In genomic region chr4:23930750-23931488, GRCh38 we compare ENCODE assay signal across 12 cellular contexts. TPM values are rescaled to one million over a fixed set of nuclear protein-coding genes. Genes with fewer than 3 reads are reported as not detected.
A peak's percentile ranks its signal among the peaks of the same experiment; 100 is the strongest.
DNase-seq lines count a peak whose midpoint lies in the region; ATAC-seq, FAIRE-seq and TF ChIP-seq lines count a peak whose summit lies in the region.
"Had no signal": no experiment of that assay in that cellular context is flagged by ENCODE, and none has a peak within 500 bp of the region (broad histone marks: within the 10 kb centered on the region; RNA-seq: fewer than 3 reads in every experiment).

No MANE protein-coding gene starts in this region.

- H3K27me3 ChIP-seq in left ventricle myocardium inferior (ENCODE audit: low read depth) (no peaks in the 10 kb centered on the region), pancreas (no peaks in the 10 kb centered on the region)

- H3K4me1 ChIP-seq in left ventricle myocardium inferior, result peaks cover 52% of the 10 kb centered on the region
- no peaks in the 10 kb centered on the region for H3K4me1 ChIP-seq in pancreas

- ATAC-seq in pancreas, result peak; percentile 79 to 87 (median 84)
- no peak for ATAC-seq in HG02610 (IDR thresholded peaks at IDR 0.05; ENCODE audit: unreplicated experiment)
- ATAC-seq: GM12878 had no signal

- DNase-seq in C1 segment of cervical spinal cord (lab: John Stamatoyannopoulos, UW) (peak in 13 of 14 donors; percentile 9 to 76 (median 47)), astrocyte of the hippocampus (ENCODE audit: low read depth, low spot score) (peak; percentile 66), left ventricle myocardium inferior (peak; percentile 86), pancreas (peak; percentile 15 to 63 (median 52)), epidermal melanocyte (ENCODE audit: insufficient read length, low spot score) (no peak), HFFc6 (no peak)
- DNase-seq in activated CD4-positive, alpha-beta T cell treated with anti-CD3 and anti-CD28 coated beads for 1 hour, result no peak
- DNase-seq: activated naive CD4-positive, alpha-beta T cell; GOT3 had no signal

- no peak for FAIRE-seq in pancreas (lab: Jason Lieb, UNC)
- FAIRE-seq: GM12878 had no signal

- H3K9me3 ChIP-seq in left ventricle myocardium inferior (replicated peaks), result no peaks in the 10 kb centered on the region
- no peaks in the 10 kb centered on the region for H3K9me3 ChIP-seq in pancreas

- no peak overlapping the region for H3K4me3 Mint-ChIP-seq in HFFc6
- H3K4me3 Mint-ChIP-seq: T-helper 1 cell treated with Interleukin-12 subunit alpha and Interleukin-12 subunit beta and Interleukin-4 antibody, amounts not matched to agents 30 μg/mL and 1 μg/mL, for 36 hours had no signal

- no peaks in the 10 kb centered on the region for H3K36me3 ChIP-seq in left ventricle myocardium inferior
- no peaks in the 10 kb centered on the region for H3K36me3 ChIP-seq in pancreas

- TF ChIP-seq CTCF in left ventricle myocardium inferior (IDR thresholded peaks at IDR 0.05; ENCODE audit: borderline replicate concordance), result no peak
- no peak for TF ChIP-seq CTCF in pancreas (IDR thresholded peaks at IDR 0.05)
- no peak for TF ChIP-seq CTCF in HFFc6 (IDR thresholded peaks at IDR 0.05)

- intact Hi-C loops in left ventricle myocardium inferior (cut with micrococcal nuclease) (no loop called here), pancreas (cut with DNase I) (no loop called here)

- no peaks in the 10 kb centered on the region for H3K36me3 Mint-ChIP-seq in HFFc6 (ENCODE audit: low read depth)

- no peak overlapping the region for H3K27ac Mint-ChIP-seq in HFFc6
- H3K27ac Mint-ChIP-seq: T-helper 1 cell treated with Interleukin-12 subunit alpha and Interleukin-12 subunit beta and Interleukin-4 antibody, amounts not matched to agents 30 μg/mL and 1 μg/mL, for 36 hours had no signal

- H3K9me3 Mint-ChIP-seq in HFFc6, result peaks cover 25% of the 10 kb centered on the region
- H3K9me3 Mint-ChIP-seq: T-helper 1 cell treated with Interleukin-12 subunit alpha and Interleukin-12 subunit beta and Interleukin-4 antibody, amounts not matched to agents 30 μg/mL and 1 μg/mL, for 36 hours had no signal

- H3K4me3 ChIP-seq in left ventricle myocardium inferior (peak overlapping the region; percentile 12), pancreas (no peak overlapping the region)
- H3K4me3 ChIP-seq: GM12878 had no signal

- WGBS in pancreas, 2 donors, result 32 to 40% methylated on average over 10 of the region's 10 CpGs

- H3K4me1 Mint-ChIP-seq in HFFc6 (ENCODE audit: low read depth), result no peaks in the 10 kb centered on the region

- H3K27ac ChIP-seq in left ventricle myocardium inferior (replicated peaks) (peak overlapping the region; percentile 94), pancreas (peak overlapping the region in 3 of 4 donors; percentile 35 to 68 (median 53))

- H3K27me3 Mint-ChIP-seq in HFFc6 (ENCODE audit: insufficient read depth), result no peaks in the 10 kb centered on the region; the same call in 1 of the 2 replicates

RNA-seq across cellular contexts. Expression of gene PPARGC1A, which starts 41.1 kb away (rescaled TPM):
- total RNA-seq in left ventricle myocardium inferior, result 108 TPM
- 10 to 100 TPM in 1 of 6 donors, 1 to 10 TPM in 5; 7.6 to 12.2 (median 8.4) TPM for total RNA-seq in pancreas
- 1 to 10 TPM; 2.7 to 3.2 TPM for polyA plus RNA-seq in pancreas
- not detected for total RNA-seq in HFFc6 (2021; fragmentation: NEBNext Ultra II Directional; extraction: Animal tissue kit (Norgen Biotek cat#: 25700))

Comparison
In these comparisons a context has a peak if more than half of its experiments do, and no peak if none do; other contexts are left out.
1. DNase-seq: peak in C1 segment of cervical spinal cord (13 of 14), astrocyte of the hippocampus (single experiment), left ventricle myocardium inferior (single experiment) and pancreas (6 of 6); none in epidermal melanocyte (single experiment), activated CD4-positive, alpha-beta T cell treated with anti-CD3 and anti-CD28 coated beads for 1 hour (single experiment) and HFFc6 (single experiment).
2. RNA of gene PPARGC1A, which starts 41.1 kb away (total RNA-seq): 108 TPM in left ventricle myocardium inferior (single experiment) and 7.6 to 12.2 TPM in pancreas; not detected in HFFc6; every median in the first group is over 4 times any median in the second.